Comparison of ENCODE assay signal across 14 cellular contexts in the genomic region with DNA sequence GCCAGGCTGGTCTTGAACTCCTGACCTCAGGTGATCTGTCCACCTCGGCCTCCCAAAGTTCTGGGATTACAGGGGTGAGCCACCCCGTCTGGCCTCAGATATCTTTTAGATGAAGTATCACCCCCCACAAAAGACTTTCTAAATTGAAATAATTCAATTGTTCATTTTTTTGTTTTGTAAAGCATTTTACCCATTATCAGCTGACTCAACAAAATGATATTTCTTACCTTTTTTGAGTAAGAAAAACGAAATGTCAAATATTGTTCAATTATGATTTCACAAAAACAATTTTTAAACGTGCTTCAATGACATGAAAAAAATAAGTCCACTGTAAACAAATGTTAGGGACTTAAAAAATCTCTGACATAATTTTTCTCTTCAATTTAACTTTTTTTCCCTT. TPM values are rescaled to one million over a fixed set of nuclear protein-coding genes. Genes with fewer than 3 reads are reported as not detected.
DNase-seq lines count a peak whose midpoint lies in the region; ATAC-seq and TF ChIP-seq lines count a peak whose summit lies in the region.
"Had no signal": no experiment of that assay in that cellular context is flagged by ENCODE, and none has a peak within 500 bp of the region (broad histone marks: within the 10 kb centered on the region; RNA-seq: fewer than 3 reads in every experiment).

No MANE protein-coding gene starts in this region.

- no peak overlapping the region for H3K4me3 ChIP-seq in CD8-positive, alpha-beta memory T cell (ENCODE audit: low read length)
- peak overlapping the region; percentile 93 for H3K4me3 ChIP-seq in Loucy (ENCODE audit: low read length, poor library complexity, severe bottlenecking)

- TF ChIP-seq CTCF in Loucy (conservative IDR thresholded peaks at IDR 0.05; ENCODE audit: low read length) = no peak
- no peak for TF ChIP-seq CTCF in neural crest cell (conservative IDR thresholded peaks at IDR 0.05)

- POLR2A ChIA-PET in CD8-positive, alpha-beta memory T cell (lab: Charles Lee) = no interaction called here

- H2AFZ ChIP-seq in Loucy (ENCODE audit: low read length) = peak overlapping the region; percentile 95; the same call in 1 of the 2 replicates

- H3K9ac ChIP-seq in Loucy (ENCODE audit: low read depth, low read length, poor library complexity, severe bottlenecking) = no peak overlapping the region

- CTCF ChIA-PET in CD8-positive, alpha-beta memory T cell (lab: Charles Lee) = interaction anchor here (1.1 to 1.8 kb wide), 2 partner anchors 10 kb away, joined by 3 to 8 read pairs; no protein-coding TSS in a partner anchor

- DNase-seq in CD8-positive, alpha-beta memory T cell = no peak
- no peak for DNase-seq in activated T-helper 2 cell treated with anti-CD3 and anti-CD28 coated beads, Interferon-gamma antibody, Interleukin-2, Interleukin-4, amounts not matched to agents 10 μg/mL and 5 μg/mL and 100 μg/mL, durations not matched to agents 14 hours and 24 hours and 36 hours (ENCODE audit: low spot score)
- DNase-seq in neural crest cell (ENCODE audit: low read depth, low spot score) = no peak
- no peak for DNase-seq in NCI-H146 (lab: John Stamatoyannopoulos, UW)
- DNase-seq in HPDE6-E6E7 (ENCODE audit: extremely low spot score) = no peak
- DNase-seq: left ventricle myocardium inferior had no signal

- H3K27ac Mint-ChIP-seq in CD8-positive, alpha-beta memory T cell = peak overlapping the region in 4 of 8 donors; percentile 62 to 99 (median 86)
- no peak overlapping the region for H3K27ac Mint-ChIP-seq in activated T-helper 2 cell treated with anti-CD3 and anti-CD28 coated beads, Interferon-gamma antibody, Interleukin-2, Interleukin-4, amounts not matched to agents 10 μg/mL and 5 μg/mL and 100 μg/mL, durations not matched to agents 14 hours and 24 hours and 36 hours
- H3K27ac Mint-ChIP-seq in neural crest cell (ENCODE audit: unreplicated experiment) = no peak overlapping the region

- no peaks in the 10 kb centered on the region for H3K9me3 ChIP-seq in CD8-positive, alpha-beta memory T cell (ENCODE audit: low read length)
- no peaks in the 10 kb centered on the region for H3K9me3 ChIP-seq in Loucy (ENCODE audit: insufficient read depth, low read depth, low read length)
- H3K9me3 ChIP-seq: left ventricle myocardium inferior, stomach, upper lobe of left lung had no signal

- H3K4me1 ChIP-seq in CD8-positive, alpha-beta memory T cell (ENCODE audit: insufficient read depth, low read length) = peaks cover 15% of the 10 kb centered on the region
- H3K4me1 ChIP-seq in Loucy (ENCODE audit: insufficient read depth, low read length, poor library complexity, severe bottlenecking) = peaks cover 25% of the 10 kb centered on the region

- no peak overlapping the region for H3K27ac ChIP-seq in CD8-positive, alpha-beta memory T cell (ENCODE audit: low read depth, low read length)
- H3K27ac ChIP-seq: left ventricle myocardium inferior, upper lobe of left lung had no signal

- H3K4me2 ChIP-seq in Loucy (ENCODE audit: low read depth, low read length, poor library complexity, severe bottlenecking) = peak overlapping the region; percentile 98

- ATAC-seq in GM19463 (IDR thresholded peaks at IDR 0.05; ENCODE audit: unreplicated experiment) = no peak
- no peak for ATAC-seq in HG02571 (IDR thresholded peaks at IDR 0.05; ENCODE audit: unreplicated experiment)

- no peaks in the 10 kb centered on the region for H3K36me3 ChIP-seq in CD8-positive, alpha-beta memory T cell (ENCODE audit: insufficient read depth, low read length)
- H3K36me3 ChIP-seq in Loucy (ENCODE audit: insufficient read depth, low read length) = no peaks in the 10 kb centered on the region
- H3K36me3 ChIP-seq: left ventricle myocardium inferior, stomach, upper lobe of left lung had no signal

- intact Hi-C loops in activated T-helper 2 cell treated with anti-CD3 and anti-CD28 coated beads, Interferon-gamma antibody, Interleukin-2, Interleukin-4, amounts not matched to agents 10 μg/mL and 5 μg/mL and 100 μg/mL, durations not matched to agents 14 hours and 24 hours and 36 hours (cut with micrococcal nuclease) = loop anchor here (2.0 kb wide), 2 partner anchors 193 to 235 kb away; no protein-coding TSS in a partner anchor

- H3K79me2 ChIP-seq in Loucy (ENCODE audit: insufficient read depth, low read length) = peaks cover 37% of the 10 kb centered on the region

- H3F3A ChIP-seq in Loucy (ENCODE audit: low read depth) = no peaks in the 10 kb centered on the region

- peaks cover 34 to 47% (median 43%) of the 10 kb centered on the region in 3 donors for H3K4me1 Mint-ChIP-seq in CD8-positive, alpha-beta memory T cell
- peaks cover 20% of the 10 kb centered on the region for H3K4me1 Mint-ChIP-seq in activated T-helper 2 cell treated with anti-CD3 and anti-CD28 coated beads, Interferon-gamma antibody, Interleukin-2, Interleukin-4, amounts not matched to agents 10 μg/mL and 5 μg/mL and 100 μg/mL, durations not matched to agents 14 hours and 24 hours and 36 hours (ENCODE audit: low read depth)
- peaks cover 24% of the 10 kb centered on the region for H3K4me1 Mint-ChIP-seq in neural crest cell

- peaks cover 13% of the 10 kb centered on the region for H4K20me1 ChIP-seq in Loucy (ENCODE audit: insufficient read depth, low read length, poor library complexity, severe bottlenecking)

- H3K27me3 Mint-ChIP-seq in CD8-positive, alpha-beta memory T cell = peaks cover 17 to 40% of the 10 kb centered on the region in 2 donors
- peaks cover 8% of the 10 kb centered on the region for H3K27me3 Mint-ChIP-seq in activated T-helper 2 cell treated with anti-CD3 and anti-CD28 coated beads, Interferon-gamma antibody, Interleukin-2, Interleukin-4, amounts not matched to agents 10 μg/mL and 5 μg/mL and 100 μg/mL, durations not matched to agents 14 hours and 24 hours and 36 hours (ENCODE audit: low read depth)
- H3K27me3 Mint-ChIP-seq in neural crest cell (ENCODE audit: low read depth) = peaks cover 41% of the 10 kb centered on the region

- peaks cover 0 to 19% (median 3%) of the 10 kb centered on the region in 3 donors for H3K36me3 Mint-ChIP-seq in CD8-positive, alpha-beta memory T cell
- H3K36me3 Mint-ChIP-seq in activated T-helper 2 cell treated with anti-CD3 and anti-CD28 coated beads, Interferon-gamma antibody, Interleukin-2, Interleukin-4, amounts not matched to agents 10 μg/mL and 5 μg/mL and 100 μg/mL, durations not matched to agents 14 hours and 24 hours and 36 hours (ENCODE audit: low read depth) = peaks cover 7% of the 10 kb centered on the region
- H3K36me3 Mint-ChIP-seq in neural crest cell (ENCODE audit: low read depth) = no peaks in the 10 kb centered on the region
- H3K36me3 Mint-ChIP-seq: activated naive CD8-positive, alpha-beta T cell had no signal

- peak overlapping the region in 4 of 7 donors; percentile 56 to 100 (median 98) for H3K4me3 Mint-ChIP-seq in CD8-positive, alpha-beta memory T cell
- peak overlapping the region; percentile 21 for H3K4me3 Mint-ChIP-seq in activated T-helper 2 cell treated with anti-CD3 and anti-CD28 coated beads, Interferon-gamma antibody, Interleukin-2, Interleukin-4, amounts not matched to agents 10 μg/mL and 5 μg/mL and 100 μg/mL, durations not matched to agents 14 hours and 24 hours and 36 hours (ENCODE audit: low read depth)
- peak overlapping the region; percentile 100 for H3K4me3 Mint-ChIP-seq in neural crest cell

- no peaks in the 10 kb centered on the region for H3K9me3 Mint-ChIP-seq in CD8-positive, alpha-beta memory T cell
- H3K9me3 Mint-ChIP-seq in activated T-helper 2 cell treated with anti-CD3 and anti-CD28 coated beads, Interferon-gamma antibody, Interleukin-2, Interleukin-4, amounts not matched to agents 10 μg/mL and 5 μg/mL and 100 μg/mL, durations not matched to agents 14 hours and 24 hours and 36 hours = no peaks in the 10 kb centered on the region
- H3K9me3 Mint-ChIP-seq in neural crest cell = no peaks in the 10 kb centered on the region
- H3K9me3 Mint-ChIP-seq: effector memory CD8-positive, alpha-beta T cell had no signal

- H3K9me2 ChIP-seq in Loucy (replicated peaks; ENCODE audit: low read depth, low read length) = no peaks in the 10 kb centered on the region

- no peaks in the 10 kb centered on the region for H3K27me3 ChIP-seq in CD8-positive, alpha-beta memory T cell (ENCODE audit: insufficient read depth, low read length, poor library complexity, severe bottlenecking)
- peaks cover 46% of the 10 kb centered on the region for H3K27me3 ChIP-seq in Loucy (ENCODE audit: insufficient read depth, low read length, poor library complexity, severe bottlenecking)
- H3K27me3 ChIP-seq: upper lobe of left lung had no signal

RNA-seq across cellular contexts. Expression of a gene that starts 0.8 kb away (rescaled TPM):
- 10 to 100 TPM; 26.3 to 28.2 TPM for total RNA-seq in CD8-positive, alpha-beta memory T cell
- 47.9 TPM for polyA plus RNA-seq in CD8-positive, alpha-beta memory T cell
- total RNA-seq in activated T-helper 2 cell treated with anti-CD3 and anti-CD28 coated beads, Interferon-gamma antibody, Interleukin-2, Interleukin-4, amounts not matched to agents 10 μg/mL and 5 μg/mL and 100 μg/mL, durations not matched to agents 14 hours and 24 hours and 36 hours = 20.6 and 22.9 TPM in 2 replicates
- total RNA-seq in neural crest cell = 14.6 and 15.0 TPM in 2 replicates

RNA-seq across cellular contexts. Expression of a gene that starts 57.1 kb away (rescaled TPM):
- not detected for total RNA-seq in CD8-positive, alpha-beta memory T cell
- polyA plus RNA-seq in CD8-positive, alpha-beta memory T cell = not detected
- not detected in 2 replicates for total RNA-seq in activated T-helper 2 cell treated with anti-CD3 and anti-CD28 coated beads, Interferon-gamma antibody, Interleukin-2, Interleukin-4, amounts not matched to agents 10 μg/mL and 5 μg/mL and 100 μg/mL, durations not matched to agents 14 hours and 24 hours and 36 hours
- 21.9 and 25.0 TPM in 2 replicates for total RNA-seq in neural crest cell
- total RNA-seq: activated CD4-positive, alpha-beta T cell treated with anti-CD3 and anti-CD28 coated beads for 36 hours had no signal

Comparison
In these comparisons a context has a peak if more than half of its experiments do, and no peak if none do; other contexts are left out.
1. H3K4me3 Mint-ChIP-seq: peak in every context shown above with its lines; median percentile 100 in neural crest cell; 98 in CD8-positive, alpha-beta memory T cell; 21 in activated T-helper 2 cell treated with anti-CD3 and anti-CD28 coated beads, Interferon-gamma antibody, Interleukin-2, Interleukin-4, amounts not matched to agents 10 μg/mL and 5 μg/mL and 100 μg/mL, durations not matched to agents 14 hours and 24 hours and 36 hours.
2. RNA of a gene that starts 57.1 kb away (total RNA-seq): 21.9 to 25.0 TPM in neural crest cell; not detected in CD8-positive, alpha-beta memory T cell and not detected in activated T-helper 2 cell treated with anti-CD3 and anti-CD28 coated beads, Interferon-gamma antibody, Interleukin-2, Interleukin-4, amounts not matched to agents 10 μg/mL and 5 μg/mL and 100 μg/mL, durations not matched to agents 14 hours and 24 hours and 36 hours; every median in the first group is over 10 times any median in the second.